In genomic region chr4:85741921-85742591, GRCh38 we compare ENCODE assay signal across 1 cellular context.
TF ChIP-seq lines count a peak whose summit lies in the region.

No MANE protein-coding gene starts in this region.

TF ChIP-seq in HepG2, 621 proteins besides CTCF, POLR2A, EP300 and RAD21 (continued from another document):
- TF ChIP-seq, protein P1, sequence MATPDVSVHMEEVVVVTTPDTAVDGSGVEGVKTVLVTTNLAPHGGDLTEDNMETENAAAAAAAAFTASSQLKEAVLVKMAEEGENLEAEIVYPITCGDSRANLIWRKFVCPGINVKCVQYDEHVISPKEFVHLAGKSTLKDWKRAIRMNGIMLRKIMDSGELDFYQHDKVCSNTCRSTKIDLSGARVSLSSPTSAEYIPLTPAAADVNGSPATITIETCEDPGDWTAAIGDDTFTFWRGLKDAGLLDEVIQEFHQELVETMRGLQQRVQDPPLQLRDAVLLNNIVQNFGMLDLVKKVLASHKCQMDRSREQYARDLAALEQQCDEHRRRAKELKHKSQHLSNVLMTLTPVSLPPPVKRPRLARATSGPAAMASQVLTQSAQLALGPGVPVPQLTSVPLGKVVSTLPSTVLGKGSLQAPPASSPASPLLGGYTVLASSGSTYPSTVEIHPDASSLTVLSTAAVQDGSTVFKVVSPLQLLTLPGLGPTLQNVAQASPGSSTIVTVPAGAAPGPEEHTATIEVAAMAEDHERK (CRISPR knock-in tag; IDR thresholded peaks at IDR 0.05; ENCODE audit: low read depth) = no peak
- TF ChIP-seq ZNF274 (CRISPR knock-in tag; IDR thresholded peaks at IDR 0.05) = no peak
- TF ChIP-seq GATAD2A (CRISPR knock-in tag; IDR thresholded peaks at IDR 0.05) = no peak
